ENCODE assay signal across 8 cellular contexts in the genomic region with DNA sequence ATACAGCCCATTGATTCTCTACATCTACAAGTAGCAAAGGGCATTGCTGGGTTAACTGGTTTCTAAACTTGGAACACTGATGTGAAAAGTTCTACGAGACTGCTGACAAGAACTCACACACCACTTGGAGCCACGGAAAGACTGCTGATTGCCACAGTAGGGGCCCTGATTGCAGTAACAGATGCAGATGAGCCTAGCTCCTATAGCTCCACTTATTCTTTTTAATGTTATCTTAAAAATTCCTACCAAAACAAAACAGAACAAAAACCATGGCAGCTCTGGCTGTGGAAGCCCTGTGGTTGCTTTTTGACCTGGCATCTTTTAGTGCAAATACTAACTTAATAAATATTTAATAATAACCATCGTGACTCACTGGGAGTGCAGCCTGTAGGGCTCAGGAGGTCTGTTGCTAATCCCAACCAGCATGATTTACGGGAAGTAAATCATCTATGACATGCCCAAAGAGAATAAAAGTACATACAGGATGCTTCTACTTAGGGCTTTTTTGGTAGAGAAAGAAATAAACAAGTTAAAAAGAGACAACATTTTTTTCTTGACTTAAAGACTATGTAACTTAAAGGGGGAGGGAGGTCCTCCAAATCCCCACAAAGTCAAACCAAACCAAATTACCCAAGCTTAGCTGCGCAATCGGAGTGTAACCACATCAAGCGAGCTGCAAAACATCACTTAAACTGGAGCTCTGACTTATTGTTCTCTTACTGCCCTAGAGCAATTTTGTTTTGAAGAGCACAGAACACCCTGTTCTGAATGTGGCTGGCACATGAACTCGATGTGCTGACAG.
A peak's percentile ranks its signal among the peaks of the same experiment; 100 is the strongest.
DNase-seq lines count a peak whose midpoint lies in the region; ATAC-seq and TF ChIP-seq lines count a peak whose summit lies in the region.

No MANE protein-coding gene starts in this region.

- POLR2A ChIA-PET in activated CD4-positive, alpha-beta T cell treated with anti-CD3 and anti-CD28 coated beads, Interleukin-2, amount 10 ng/mL, durations not matched to agents 7 days and 5 days (lab: Charles Lee) = interaction anchor here (0.7 to 0.9 kb wide), 2 partner anchors 10 to 76 kb away, joined by 3 read pairs; no protein-coding TSS in a partner anchor

- CTCF ChIA-PET in activated CD4-positive, alpha-beta T cell treated with anti-CD3 and anti-CD28 coated beads, Interleukin-2, amount 10 ng/mL, durations not matched to agents 7 days and 5 days (lab: Charles Lee) = interaction anchor here (0.7 to 3.0 kb wide), 9 partner anchors 11 to 135 kb away, joined by 3 to 16 read pairs (median 4); partner anchors contain the start of gene ARMC12

- H3K4me3 ChIP-seq in AG09309 (ENCODE audit: control insufficient read depth, low read depth, low read length) = no peak overlapping the region

- peaks cover 26% of the 10 kb centered on the region for H3K36me3 ChIP-seq in KOPT-K1 (ENCODE audit: insufficient read depth, low read length)

- H3K4me1 Mint-ChIP-seq in activated CD4-positive, alpha-beta T cell treated with anti-CD3 and anti-CD28 coated beads, Interleukin-2, amount 10 ng/mL, durations not matched to agents 7 days and 5 days = peaks cover 71% of the 10 kb centered on the region
- H3K4me1 Mint-ChIP-seq in effector memory CD8-positive, alpha-beta T cell (ENCODE audit: low read depth in 2 of 2) = peaks cover 47 to 49% of the 10 kb centered on the region in 2 donors
- peaks cover 33% of the 10 kb centered on the region for H3K4me1 Mint-ChIP-seq in stimulated activated memory B cell treated with anti-CD40 and anti-IgM and Interleukin-4, amounts not matched to agents 10 μg/mL and 1 μg/mL and 100 μg/mL, for 72 hours

- peaks cover 41% of the 10 kb centered on the region for H3K36me3 Mint-ChIP-seq in activated CD4-positive, alpha-beta T cell treated with anti-CD3 and anti-CD28 coated beads, Interleukin-2, amount 10 ng/mL, durations not matched to agents 7 days and 5 days (ENCODE audit: low read depth)
- peaks cover 3% of the 10 kb centered on the region for H3K36me3 Mint-ChIP-seq in effector memory CD8-positive, alpha-beta T cell (ENCODE audit: insufficient read depth)
- peaks cover 13% of the 10 kb centered on the region for H3K36me3 Mint-ChIP-seq in stimulated activated memory B cell treated with anti-CD40 and anti-IgM and Interleukin-4, amounts not matched to agents 10 μg/mL and 1 μg/mL and 100 μg/mL, for 72 hours

- H3K9me3 Mint-ChIP-seq in activated CD4-positive, alpha-beta T cell treated with anti-CD3 and anti-CD28 coated beads, Interleukin-2, amount 10 ng/mL, durations not matched to agents 7 days and 5 days = no peaks in the 10 kb centered on the region
- H3K9me3 Mint-ChIP-seq in effector memory CD8-positive, alpha-beta T cell = no peaks in the 10 kb centered on the region
- H3K9me3 Mint-ChIP-seq in stimulated activated memory B cell treated with anti-CD40 and anti-IgM and Interleukin-4, amounts not matched to agents 10 μg/mL and 1 μg/mL and 100 μg/mL, for 72 hours = no peaks in the 10 kb centered on the region

- peak overlapping the region; percentile 69 for H3K4me3 Mint-ChIP-seq in activated CD4-positive, alpha-beta T cell treated with anti-CD3 and anti-CD28 coated beads, Interleukin-2, amount 10 ng/mL, durations not matched to agents 7 days and 5 days
- peak overlapping the region; percentile 65 to 69 for H3K4me3 Mint-ChIP-seq in effector memory CD8-positive, alpha-beta T cell
- no peak overlapping the region for H3K4me3 Mint-ChIP-seq in stimulated activated memory B cell treated with anti-CD40 and anti-IgM and Interleukin-4, amounts not matched to agents 10 μg/mL and 1 μg/mL and 100 μg/mL, for 72 hours

- H3K9me3 ChIP-seq in KOPT-K1 (ENCODE audit: insufficient read depth, low read length, poor library complexity, severe bottlenecking) = no peaks in the 10 kb centered on the region

- peak overlapping the region; percentile 94 for H3K27ac Mint-ChIP-seq in activated CD4-positive, alpha-beta T cell treated with anti-CD3 and anti-CD28 coated beads, Interleukin-2, amount 10 ng/mL, durations not matched to agents 7 days and 5 days
- peak overlapping the region; percentile 54 to 76 for H3K27ac Mint-ChIP-seq in effector memory CD8-positive, alpha-beta T cell
- peak overlapping the region; percentile 62 for H3K27ac Mint-ChIP-seq in stimulated activated memory B cell treated with anti-CD40 and anti-IgM and Interleukin-4, amounts not matched to agents 10 μg/mL and 1 μg/mL and 100 μg/mL, for 72 hours

- H3K27me3 Mint-ChIP-seq in activated CD4-positive, alpha-beta T cell treated with anti-CD3 and anti-CD28 coated beads, Interleukin-2, amount 10 ng/mL, durations not matched to agents 7 days and 5 days = no peaks in the 10 kb centered on the region
- H3K27me3 Mint-ChIP-seq in effector memory CD8-positive, alpha-beta T cell = no peaks in the 10 kb centered on the region
- H3K27me3 Mint-ChIP-seq in stimulated activated memory B cell treated with anti-CD40 and anti-IgM and Interleukin-4, amounts not matched to agents 10 μg/mL and 1 μg/mL and 100 μg/mL, for 72 hours = no peaks in the 10 kb centered on the region

- H3K27ac ChIP-seq in KOPT-K1 (ENCODE audit: low read depth, low read length, poor library complexity, severe bottlenecking) = peak overlapping the region; percentile 35

- DNase-seq in AG09309 (ENCODE audit: low read depth) (peak; percentile 31), midbrain (lab: John Stamatoyannopoulos, UW) (peak; percentile 85), NCI-H2081 treated with DMSO at 0.1 percent for 48 hours (lab: John Stamatoyannopoulos, UW) (no peak)
- peak; percentile 83 for DNase-seq in activated CD4-positive, alpha-beta T cell treated with anti-CD3 and anti-CD28 coated beads, Interleukin-2, amount 10 ng/mL, durations not matched to agents 7 days and 5 days
- DNase-seq in effector memory CD8-positive, alpha-beta T cell = peak; percentile 50 to 62 (median 58)

- ATAC-seq in effector memory CD8-positive, alpha-beta T cell (replicated peaks) = peak; percentile 88
- no peak for ATAC-seq in stimulated activated memory B cell treated with anti-CD40 and anti-IgM and Interleukin-4, amounts not matched to agents 10 μg/mL and 1 μg/mL and 100 μg/mL, for 72 hours
- ATAC-seq in GM19324 (IDR thresholded peaks at IDR 0.05; ENCODE audit: low FRiP score, unreplicated experiment) = no peak

- TF ChIP-seq CTCF in AG09309 (IDR thresholded peaks at IDR 0.05; ENCODE audit: control insufficient read depth, insufficient read depth, low read depth, low read length, missing control alignments) = no peak
